ENCODE assay signal across 9 cellular contexts in the genomic region with DNA sequence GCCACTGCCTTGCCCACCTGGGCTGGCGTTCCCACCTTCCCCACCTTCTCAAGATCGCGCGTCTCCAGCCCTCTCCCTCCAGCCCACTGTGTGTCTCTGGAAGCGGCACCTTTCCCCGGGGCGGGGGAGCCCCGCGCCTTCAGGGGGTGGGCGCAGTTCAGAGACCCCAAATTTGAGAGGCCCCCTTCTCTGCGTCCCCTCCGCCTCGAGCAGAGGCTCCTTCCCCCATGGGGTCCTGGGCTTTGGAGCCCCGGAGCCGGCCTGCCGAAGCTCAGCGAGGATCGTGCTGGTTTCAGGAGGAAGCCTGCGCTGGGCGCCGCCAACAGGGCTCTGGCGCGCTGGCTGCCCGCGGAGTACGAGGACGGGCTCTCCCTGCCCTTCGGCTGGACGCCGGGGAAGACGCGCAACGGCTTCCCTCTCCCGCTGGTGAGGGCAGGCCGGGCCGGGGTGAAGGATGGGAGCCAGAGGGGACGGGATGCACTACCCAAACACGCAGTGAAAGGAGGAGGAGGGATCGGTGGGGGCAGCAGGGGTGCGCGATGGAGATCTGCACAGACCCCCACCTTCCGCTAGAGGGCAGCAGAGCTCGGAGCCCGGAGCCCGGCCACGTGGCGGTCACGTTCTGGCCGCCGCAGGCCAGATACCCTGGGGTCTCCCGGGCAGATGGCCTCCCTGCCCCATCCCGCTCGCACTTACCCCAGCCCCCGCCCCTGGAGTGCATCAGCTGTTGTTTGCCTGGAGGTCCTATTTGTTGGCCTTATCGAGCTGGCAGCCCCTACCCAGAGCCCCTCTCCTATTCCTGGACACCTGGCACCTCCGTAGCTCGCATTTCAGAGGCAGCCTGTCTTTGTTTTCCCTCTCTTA. TPM values are rescaled to one million over a fixed set of nuclear protein-coding genes. Genes with fewer than 3 reads are reported as not detected.
A peak's percentile ranks its signal among the peaks of the same experiment; 100 is the strongest.
DNase-seq lines count a peak whose midpoint lies in the region; ATAC-seq and TF ChIP-seq lines count a peak whose summit lies in the region.
"Had no signal": no experiment of that assay in that cellular context is flagged by ENCODE, and none has a peak within 500 bp of the region (broad histone marks: within the 10 kb centered on the region; RNA-seq: fewer than 3 reads in every experiment).

No MANE protein-coding gene starts in this region.

- H3K27ac ChIP-seq in lower lobe of right lung = no peak overlapping the region
- H3K27ac ChIP-seq: epithelial cell of prostate had no signal

- peak; percentile 97 for TF ChIP-seq CTCF in lower lobe of right lung (IDR thresholded peaks at IDR 0.05)

- DNase-seq in DMS153 (lab: John Stamatoyannopoulos, UW) (peak; percentile 16), NCI-H226 (peak; percentile 31), ecto neural progenitor cell (ENCODE audit: low spot score) (peak; percentile 92), lower lobe of right lung (peak; percentile 80)
- peak; percentile 77 to 83 for DNase-seq in activated CD4-positive, alpha-beta T cell treated with anti-CD3 and anti-CD28 coated beads, Interleukin-2, amount 50 U/mL, for 48 hours
- peak; percentile 5 to 78 (median 57) for DNase-seq in stimulated activated CD4-positive, alpha-beta T cell treated with anti-CD3 and anti-CD28 coated beads, TNF-alpha, amount 100 ng/mL, for 1 hour (ENCODE audit: low read depth in 3 of 3, low spot score in 1 of 3)

- peaks cover 11% of the 10 kb centered on the region for H3K4me1 ChIP-seq in lower lobe of right lung

- H3K9me3 ChIP-seq in lower lobe of right lung = no peaks in the 10 kb centered on the region

- intact Hi-C loops in lower lobe of right lung (cut with DNase I) = no loop called here

- H3K27me3 ChIP-seq in lower lobe of right lung (ENCODE audit: low read depth) = peaks cover 20% of the 10 kb centered on the region

- ATAC-seq in HG02678 (IDR thresholded peaks at IDR 0.05; ENCODE audit: unreplicated experiment) (peak; percentile 77), lower lobe of right lung (peak; percentile 94), HG02973 (IDR thresholded peaks at IDR 0.05; ENCODE audit: unreplicated experiment) (no peak)

- H3K4me3 ChIP-seq in lower lobe of right lung = peak overlapping the region; percentile 56

- H3K36me3 ChIP-seq in lower lobe of right lung = no peaks in the 10 kb centered on the region

RNA-seq across cellular contexts. Expression of a gene that starts 11.1 kb away (rescaled TPM):
- not detected for total RNA-seq in lower lobe of right lung

RNA-seq across cellular contexts. Expression of a gene that starts 30.4 kb away (rescaled TPM):
- total RNA-seq in lower lobe of right lung = 20.1 TPM

RNA-seq across cellular contexts. Expression of a gene that starts 31.2 kb away (rescaled TPM):
- total RNA-seq in lower lobe of right lung = 1.1 TPM

RNA-seq across cellular contexts. Expression of a gene that starts 57.0 kb away (rescaled TPM):
- total RNA-seq in lower lobe of right lung = not detected

Comparison
In these comparisons a context has a peak if more than half of its experiments do, and no peak if none do; other contexts are left out.
1. DNase-seq: peak in every context shown above with its lines; median percentile 92 in ecto neural progenitor cell; 80 in activated CD4-positive, alpha-beta T cell treated with anti-CD3 and anti-CD28 coated beads, Interleukin-2, amount 50 U/mL, for 48 hours; 80 in lower lobe of right lung; 57 in stimulated activated CD4-positive, alpha-beta T cell treated with anti-CD3 and anti-CD28 coated beads, TNF-alpha, amount 100 ng/mL, for 1 hour; 31 in NCI-H226; 16 in DMS153.